ENCODE assay signal across 8 cellular contexts in genomic region chr4:3719191-3719590, GRCh38. TPM values are rescaled to one million over a fixed set of nuclear protein-coding genes. Genes with fewer than 3 reads are reported as not detected.
"Had no signal": no experiment of that assay in that cellular context is flagged by ENCODE, and none has a peak within 500 bp of the region (broad histone marks: within the 10 kb centered on the region; RNA-seq: fewer than 3 reads in every experiment).

No MANE protein-coding gene starts in this region.

- H3K4me3 ChIP-seq: GM23338 had no signal

- ATAC-seq: GM23338, HepG2 had no signal

- H3K27ac Mint-ChIP-seq: GM23338, H9, IgD-negative memory B cell had no signal

- H3K4me3 Mint-ChIP-seq: GM23338, H9, IgD-negative memory B cell had no signal

- H3K36me3 Mint-ChIP-seq: IgD-negative memory B cell had no signal

- H3K27ac ChIP-seq: HL-60 had no signal

- FAIRE-seq: H1, H54, HepG2 had no signal

- H3K4me1 Mint-ChIP-seq: IgD-negative memory B cell had no signal

- H3K4me2 ChIP-seq: GM23338 had no signal

- DNase-seq: H9, HCEC 1CT had no signal

RNA-seq across cellular contexts. Expression of gene ADRA2C, which starts 47.0 kb away (rescaled TPM):
- polyA plus RNA-seq: IgD-negative memory B cell had no signal
